ENCODE assay signal across 8 cellular contexts in genomic region chr2:121284424-121285076, GRCh38. TPM values are rescaled to one million over a fixed set of nuclear protein-coding genes. Genes with fewer than 3 reads are reported as not detected.
DNase-seq lines count a peak whose midpoint lies in the region; ATAC-seq and TF ChIP-seq lines count a peak whose summit lies in the region.

No MANE protein-coding gene starts in this region.

- peaks cover 37% of the 10 kb centered on the region for H3K27me3 Mint-ChIP-seq in activated CD8-positive, alpha-beta T cell treated with anti-CD3 and anti-CD28 coated beads for 36 hours

- ATAC-seq in activated CD8-positive, alpha-beta T cell treated with anti-CD3 and anti-CD28 coated beads for 36 hours, result peak; percentile 27
- ATAC-seq in HG03442 (IDR thresholded peaks at IDR 0.05; ENCODE audit: unreplicated experiment), result no peak

- DNase-seq in 8988T (peak; percentile 49), GM20000 (ENCODE audit: low spot score) (peak; percentile 32), islet precursor cell (peak; percentile 67), NCI-H2081 treated with DMSO at 0.1 percent for 48 hours (lab: John Stamatoyannopoulos, UW) (no peak)
- DNase-seq in activated CD8-positive, alpha-beta T cell treated with anti-CD3 and anti-CD28 coated beads for 36 hours, result no peak
- DNase-seq in stimulated activated CD4-positive, alpha-beta T cell treated with anti-CD3 and anti-CD28 coated beads, Interleukin-1b, Interleukin-23, amount 100 ng/mL, for 48 hours, result no peak

- peaks cover 4% of the 10 kb centered on the region for H3K4me1 ChIP-seq in stomach smooth muscle (ENCODE audit: control insufficient read depth, insufficient read depth, low read length)

- CTCF ChIA-PET in activated CD8-positive, alpha-beta T cell treated with anti-CD3 and anti-CD28 coated beads for 36 hours (lab: Charles Lee), result no interaction called here

- H3K4me1 Mint-ChIP-seq in activated CD8-positive, alpha-beta T cell treated with anti-CD3 and anti-CD28 coated beads for 36 hours (ENCODE audit: low read depth), result peaks cover 3% of the 10 kb centered on the region

- H3K36me3 ChIP-seq in stomach smooth muscle (ENCODE audit: control insufficient read depth in 2 of 2, insufficient read depth in 2 of 2, low read length in 2 of 2), result no peaks in the 10 kb centered on the region

- H3K36me3 Mint-ChIP-seq in activated CD8-positive, alpha-beta T cell treated with anti-CD3 and anti-CD28 coated beads for 36 hours (ENCODE audit: low read depth), result no peaks in the 10 kb centered on the region

- peak overlapping the region; percentile 19 to 40 for H3K4me3 ChIP-seq in stomach smooth muscle (ENCODE audit: low read length in 2 of 2)

- peaks cover 22 to 24% of the 10 kb centered on the region in 2 donors for H3K27me3 ChIP-seq in stomach smooth muscle (ENCODE audit: control insufficient read depth in 1 of 2, insufficient read depth in 2 of 2, low read length in 2 of 2)

- POLR2A ChIA-PET in activated CD8-positive, alpha-beta T cell treated with anti-CD3 and anti-CD28 coated beads for 36 hours (lab: Charles Lee), result no interaction called here

- no peaks in the 10 kb centered on the region for H3K9me3 ChIP-seq in stomach smooth muscle (ENCODE audit: control insufficient read depth in 2 of 2, low read length in 2 of 2)

- no peaks in the 10 kb centered on the region for H3K9me3 Mint-ChIP-seq in activated CD8-positive, alpha-beta T cell treated with anti-CD3 and anti-CD28 coated beads for 36 hours

- no peak overlapping the region for H3K27ac Mint-ChIP-seq in activated CD8-positive, alpha-beta T cell treated with anti-CD3 and anti-CD28 coated beads for 36 hours

- H3K4me3 Mint-ChIP-seq in activated CD8-positive, alpha-beta T cell treated with anti-CD3 and anti-CD28 coated beads for 36 hours, result peak overlapping the region; percentile 17

- no peak for TF ChIP-seq CTCF in GM20000 (IDR thresholded peaks at IDR 0.05; ENCODE audit: extremely low read depth, missing control alignments)
- no peak for TF ChIP-seq CTCF in activated CD8-positive, alpha-beta T cell treated with anti-CD3 and anti-CD28 coated beads for 36 hours (IDR thresholded peaks at IDR 0.05)

- H3K27ac ChIP-seq in stomach smooth muscle (ENCODE audit: low read length), result no peak overlapping the region

- no peak overlapping the region for H3K9ac ChIP-seq in stomach smooth muscle (ENCODE audit: low read length in 2 of 2)

- intact Hi-C loops in activated CD8-positive, alpha-beta T cell treated with anti-CD3 and anti-CD28 coated beads for 36 hours (cut with micrococcal nuclease), result no loop called here

RNA-seq across cellular contexts. Expression of gene TFCP2L1, which starts 0.5 kb away (rescaled TPM):
- total RNA-seq in activated CD8-positive, alpha-beta T cell treated with anti-CD3 and anti-CD28 coated beads for 36 hours, result under 1 TPM in 1 of 2 experiments, not detected in 1; 0.04 TPM

Comparison
In these comparisons a context has a peak if more than half of its experiments do, and no peak if none do; other contexts are left out.
1. DNase-seq: peak in 8988T (single experiment), GM20000 (single experiment) and islet precursor cell (single experiment); none in activated CD8-positive, alpha-beta T cell treated with anti-CD3 and anti-CD28 coated beads for 36 hours (single experiment), NCI-H2081 treated with DMSO at 0.1 percent for 48 hours (single experiment) and stimulated activated CD4-positive, alpha-beta T cell treated with anti-CD3 and anti-CD28 coated beads, Interleukin-1b, Interleukin-23, amount 100 ng/mL, for 48 hours (single experiment).